1 cellular context compared by ENCODE assay signal in the genomic region with DNA sequence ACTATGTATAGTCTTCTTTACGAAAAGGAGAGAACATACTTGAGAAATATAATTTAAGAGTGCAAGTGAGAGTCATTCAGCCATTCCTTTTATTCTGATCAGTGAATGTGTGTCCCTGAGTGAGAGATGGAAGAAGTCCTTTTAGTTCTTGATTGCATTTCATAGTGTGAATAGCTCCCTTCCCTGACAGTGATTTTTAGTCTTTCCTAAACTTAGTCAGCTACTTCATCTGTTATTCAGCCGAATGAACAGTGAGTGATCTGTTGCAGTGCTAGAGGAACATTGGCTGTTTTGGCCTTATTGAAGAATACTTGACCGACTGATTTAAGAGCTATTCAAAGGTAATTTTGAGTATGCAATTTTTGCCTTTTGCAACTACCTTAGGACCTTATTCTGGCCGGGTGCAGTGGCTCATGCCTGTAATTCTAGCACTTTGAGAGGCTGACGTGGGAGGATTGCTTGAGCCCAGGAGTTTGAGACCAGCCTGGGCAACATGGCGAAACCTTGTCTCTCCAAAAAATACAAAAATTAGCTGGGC.
TF ChIP-seq lines count a peak whose summit lies in the region.

No MANE protein-coding gene starts in this region.

TF ChIP-seq in GM23338, 12 proteins besides CTCF, POLR2A, EP300 and RAD21 (continued from another document):
- TF ChIP-seq, protein P1, sequence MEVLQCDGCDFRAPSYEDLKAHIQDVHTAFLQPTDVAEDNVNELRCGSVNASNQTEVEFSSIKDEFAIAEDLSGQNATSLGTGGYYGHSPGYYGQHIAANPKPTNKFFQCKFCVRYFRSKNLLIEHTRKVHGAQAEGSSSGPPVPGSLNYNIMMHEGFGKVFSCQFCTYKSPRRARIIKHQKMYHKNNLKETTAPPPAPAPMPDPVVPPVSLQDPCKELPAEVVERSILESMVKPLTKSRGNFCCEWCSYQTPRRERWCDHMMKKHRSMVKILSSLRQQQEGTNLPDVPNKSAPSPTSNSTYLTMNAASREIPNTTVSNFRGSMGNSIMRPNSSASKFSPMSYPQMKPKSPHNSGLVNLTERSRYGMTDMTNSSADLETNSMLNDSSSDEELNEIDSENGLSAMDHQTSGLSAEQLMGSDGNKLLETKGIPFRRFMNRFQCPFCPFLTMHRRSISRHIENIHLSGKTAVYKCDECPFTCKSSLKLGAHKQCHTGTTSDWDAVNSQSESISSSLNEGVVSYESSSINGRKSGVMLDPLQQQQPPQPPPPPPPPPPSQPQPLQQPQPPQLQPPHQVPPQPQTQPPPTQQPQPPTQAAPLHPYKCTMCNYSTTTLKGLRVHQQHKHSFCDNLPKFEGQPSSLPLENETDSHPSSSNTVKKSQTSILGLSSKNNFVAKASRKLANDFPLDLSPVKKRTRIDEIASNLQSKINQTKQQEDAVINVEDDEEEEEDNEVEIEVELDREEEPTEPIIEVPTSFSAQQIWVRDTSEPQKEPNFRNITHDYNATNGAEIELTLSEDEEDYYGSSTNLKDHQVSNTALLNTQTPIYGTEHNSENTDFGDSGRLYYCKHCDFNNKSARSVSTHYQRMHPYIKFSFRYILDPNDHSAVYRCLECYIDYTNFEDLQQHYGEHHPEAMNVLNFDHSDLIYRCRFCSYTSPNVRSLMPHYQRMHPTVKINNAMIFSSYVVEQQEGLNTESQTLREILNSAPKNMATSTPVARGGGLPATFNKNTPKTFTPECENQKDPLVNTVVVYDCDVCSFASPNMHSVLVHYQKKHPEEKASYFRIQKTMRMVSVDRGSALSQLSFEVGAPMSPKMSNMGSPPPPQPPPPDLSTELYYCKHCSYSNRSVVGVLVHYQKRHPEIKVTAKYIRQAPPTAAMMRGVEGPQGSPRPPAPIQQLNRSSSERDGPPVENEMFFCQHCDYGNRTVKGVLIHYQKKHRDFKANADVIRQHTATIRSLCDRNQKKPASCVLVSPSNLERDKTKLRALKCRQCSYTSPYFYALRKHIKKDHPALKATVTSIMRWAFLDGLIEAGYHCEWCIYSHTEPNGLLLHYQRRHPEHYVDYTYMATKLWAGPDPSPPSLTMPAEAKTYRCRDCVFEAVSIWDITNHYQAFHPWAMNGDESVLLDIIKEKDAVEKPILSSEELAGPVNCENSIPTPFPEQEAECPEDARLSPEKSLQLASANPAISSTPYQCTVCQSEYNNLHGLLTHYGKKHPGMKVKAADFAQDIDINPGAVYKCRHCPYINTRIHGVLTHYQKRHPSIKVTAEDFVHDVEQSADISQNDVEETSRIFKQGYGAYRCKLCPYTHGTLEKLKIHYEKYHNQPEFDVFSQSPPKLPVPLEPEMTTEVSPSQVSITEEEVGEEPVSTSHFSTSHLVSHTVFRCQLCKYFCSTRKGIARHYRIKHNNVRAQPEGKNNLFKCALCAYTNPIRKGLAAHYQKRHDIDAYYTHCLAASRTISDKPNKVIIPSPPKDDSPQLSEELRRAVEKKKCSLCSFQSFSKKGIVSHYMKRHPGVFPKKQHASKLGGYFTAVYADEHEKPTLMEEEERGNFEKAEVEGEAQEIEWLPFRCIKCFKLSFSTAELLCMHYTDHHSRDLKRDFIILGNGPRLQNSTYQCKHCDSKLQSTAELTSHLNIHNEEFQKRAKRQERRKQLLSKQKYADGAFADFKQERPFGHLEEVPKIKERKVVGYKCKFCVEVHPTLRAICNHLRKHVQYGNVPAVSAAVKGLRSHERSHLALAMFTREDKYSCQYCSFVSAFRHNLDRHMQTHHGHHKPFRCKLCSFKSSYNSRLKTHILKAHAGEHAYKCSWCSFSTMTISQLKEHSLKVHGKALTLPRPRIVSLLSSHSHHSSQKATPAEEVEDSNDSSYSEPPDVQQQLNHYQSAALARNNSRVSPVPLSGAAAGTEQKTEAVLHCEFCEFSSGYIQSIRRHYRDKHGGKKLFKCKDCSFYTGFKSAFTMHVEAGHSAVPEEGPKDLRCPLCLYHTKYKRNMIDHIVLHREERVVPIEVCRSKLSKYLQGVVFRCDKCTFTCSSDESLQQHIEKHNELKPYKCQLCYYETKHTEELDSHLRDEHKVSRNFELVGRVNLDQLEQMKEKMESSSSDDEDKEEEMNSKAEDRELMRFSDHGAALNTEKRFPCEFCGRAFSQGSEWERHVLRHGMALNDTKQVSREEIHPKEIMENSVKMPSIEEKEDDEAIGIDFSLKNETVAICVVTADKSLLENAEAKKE (CRISPR knock-in tag; IDR thresholded peaks at IDR 0.05), result no peak
- TF ChIP-seq POLR2AphosphoS5 (IDR thresholded peaks at IDR 0.05; ENCODE audit: low read depth) (no peak), ZNF114 (CRISPR knock-in tag; IDR thresholded peaks at IDR 0.05) (no peak), CREB1 (CRISPR knock-in tag; IDR thresholded peaks at IDR 0.05; ENCODE audit: low read depth) (no peak), ZNF331 (CRISPR knock-in tag; IDR thresholded peaks at IDR 0.05; ENCODE audit: low read depth) (no peak), STAT1 (IDR thresholded peaks at IDR 0.05; ENCODE audit: unreplicated experiment) (no peak)
- TF ChIP-seq, protein P2, sequence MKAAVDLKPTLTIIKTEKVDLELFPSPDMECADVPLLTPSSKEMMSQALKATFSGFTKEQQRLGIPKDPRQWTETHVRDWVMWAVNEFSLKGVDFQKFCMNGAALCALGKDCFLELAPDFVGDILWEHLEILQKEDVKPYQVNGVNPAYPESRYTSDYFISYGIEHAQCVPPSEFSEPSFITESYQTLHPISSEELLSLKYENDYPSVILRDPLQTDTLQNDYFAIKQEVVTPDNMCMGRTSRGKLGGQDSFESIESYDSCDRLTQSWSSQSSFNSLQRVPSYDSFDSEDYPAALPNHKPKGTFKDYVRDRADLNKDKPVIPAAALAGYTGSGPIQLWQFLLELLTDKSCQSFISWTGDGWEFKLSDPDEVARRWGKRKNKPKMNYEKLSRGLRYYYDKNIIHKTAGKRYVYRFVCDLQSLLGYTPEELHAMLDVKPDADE (IDR thresholded peaks at IDR 0.05), result no peak
